ENCODE assay signal across 1 cellular context in genomic region chr20:26216025-26216424, GRCh38.
TF ChIP-seq lines count a peak whose summit lies in the region.

No MANE protein-coding gene starts in this region.

TF ChIP-seq in HepG2, 621 proteins besides CTCF, POLR2A, EP300 and RAD21 (continued from another document):
- TF ChIP-seq FIP1L1 (IDR thresholded peaks at IDR 0.05; ENCODE audit: borderline replicate concordance, insufficient read depth, low read depth, low read length): no peak
- TF ChIP-seq ZNF609 (CRISPR knock-in tag; IDR thresholded peaks at IDR 0.05; ENCODE audit: borderline replicate concordance): no peak
- no peak for TF ChIP-seq ARNTL (CRISPR knock-in tag; IDR thresholded peaks at IDR 0.05)
- TF ChIP-seq EZH2 (conservative IDR thresholded peaks at IDR 0.05; ENCODE audit: low read depth, low read length): no peak
